In genomic region chr1:234845097-234845660, GRCh38 we compare ENCODE assay signal across 10 cellular contexts.
DNase-seq lines count a peak whose midpoint lies in the region; ATAC-seq lines count a peak whose summit lies in the region.
"Had no signal": no experiment of that assay in that cellular context is flagged by ENCODE, and none has a peak within 500 bp of the region (broad histone marks: within the 10 kb centered on the region; RNA-seq: fewer than 3 reads in every experiment).

No MANE protein-coding gene starts in this region.

- H3K9me3 ChIP-seq in KOPT-K1 (ENCODE audit: insufficient read depth, low read length, poor library complexity, severe bottlenecking): no peaks in the 10 kb centered on the region
- H3K9me3 ChIP-seq in trophoblast cell (ENCODE audit: insufficient read depth, low read depth, low read length): peaks cover under 1% of the 10 kb centered on the region
- H3K9me3 ChIP-seq: prostate gland had no signal

- H3K9ac ChIP-seq in trophoblast cell (ENCODE audit: low read length): no peak overlapping the region

- no peak overlapping the region for H3K4me2 ChIP-seq in trophoblast cell (ENCODE audit: low read length)

- H3K27ac ChIP-seq in KOPT-K1 (ENCODE audit: low read depth, low read length, poor library complexity, severe bottlenecking): peak overlapping the region; percentile 70
- H3K27ac ChIP-seq in trophoblast cell (ENCODE audit: low read depth, low read length): no peak overlapping the region
- H3K27ac ChIP-seq: prostate gland had no signal

- no peak overlapping the region for H4K12ac ChIP-seq in trophoblast cell (ENCODE audit: low read depth, low read length)

- intact Hi-C loops in left colon (cut with DNase I, micrococcal nuclease): no loop called here

- ATAC-seq in HG03342 (IDR thresholded peaks at IDR 0.05; ENCODE audit: unreplicated experiment): no peak
- ATAC-seq in left colon: no peak

- H3K27me3 ChIP-seq in trophoblast cell (ENCODE audit: insufficient read depth, low read length): no peaks in the 10 kb centered on the region

- DNase-seq in activated CD4-positive, alpha-beta T cell treated with anti-CD3 and anti-CD28 coated beads, Interleukin-2, amount 50 U/mL, for 48 hours: peak; percentile 35 to 59
- peak; percentile 87 for DNase-seq in central memory CD4-positive, alpha-beta T cell
- DNase-seq in stimulated activated CD8-positive, alpha-beta memory T cell treated with anti-CD3 and anti-CD28 coated beads, Interleukin-12 subunit alpha, Interleukin-12 subunit beta, amount 100 ng/mL, for 1 hour (ENCODE audit: low read depth): peak; percentile 9
- no peak for DNase-seq in inferior parietal cortex (ENCODE audit: extremely low spot score)
- DNase-seq in trophoblast cell: no peak
- DNase-seq in left colon: no peak
- DNase-seq: NCI-H1694 treated with DMSO at 0.1 percent for 48 hours had no signal

- no CpG with 5 or more reads among the region's 5 CpGs for WGBS in trophoblast cell (ENCODE audit: extremely low coverage, insufficient coverage, insufficient read length)

- H3K36me3 ChIP-seq in KOPT-K1 (ENCODE audit: insufficient read depth, low read length) (no peaks in the 10 kb centered on the region), trophoblast cell (ENCODE audit: control insufficient read depth in 1 of 2, insufficient read depth in 2 of 2, low read length in 2 of 2) (no peaks in the 10 kb centered on the region)
- H3K36me3 ChIP-seq: prostate gland had no signal

- H3K4me3 ChIP-seq in trophoblast cell (ENCODE audit: low read depth, low read length): no peak overlapping the region
- H3K4me3 ChIP-seq: prostate gland had no signal

- no peak overlapping the region for H4K91ac ChIP-seq in trophoblast cell (ENCODE audit: low read depth, low read length)

- no peak overlapping the region for H2BK12ac ChIP-seq in trophoblast cell (ENCODE audit: low read length)

- no peaks in the 10 kb centered on the region for H3K79me2 ChIP-seq in trophoblast cell (ENCODE audit: control insufficient read depth, insufficient read depth, low read length, poor library complexity)

- H3K14ac ChIP-seq in trophoblast cell (ENCODE audit: low read length): no peak overlapping the region

- no peak overlapping the region for H3K4ac ChIP-seq in trophoblast cell (ENCODE audit: low read depth, low read length)

- H2AK5ac ChIP-seq in trophoblast cell (ENCODE audit: low read length): no peak overlapping the region

- H3K79me1 ChIP-seq in trophoblast cell (ENCODE audit: low read length): no peaks in the 10 kb centered on the region

- no peak overlapping the region for H2BK5ac ChIP-seq in trophoblast cell (ENCODE audit: low read depth, low read length, poor library complexity)

- no peak overlapping the region for H2AFZ ChIP-seq in trophoblast cell (ENCODE audit: insufficient read depth, low read length, poor library complexity)

- H3K18ac ChIP-seq in trophoblast cell (ENCODE audit: low read length): no peak overlapping the region

- H2BK120ac ChIP-seq in trophoblast cell (ENCODE audit: insufficient read depth, low read length, poor library complexity): no peak overlapping the region

- H4K8ac ChIP-seq in trophoblast cell (ENCODE audit: low read depth, low read length): no peak overlapping the region

- no peak overlapping the region for H3K23ac ChIP-seq in trophoblast cell (ENCODE audit: low read length)

- H3K4me1 ChIP-seq in trophoblast cell (ENCODE audit: control insufficient read depth in 1 of 2, insufficient read depth in 2 of 2, low read length in 2 of 2): no peaks in the 10 kb centered on the region
- H3K4me1 ChIP-seq: prostate gland had no signal

Comparison
In these comparisons a context has a peak if more than half of its experiments do, and no peak if none do; other contexts are left out.
1. DNase-seq: peak in activated CD4-positive, alpha-beta T cell treated with anti-CD3 and anti-CD28 coated beads, Interleukin-2, amount 50 U/mL, for 48 hours (2 of 2), central memory CD4-positive, alpha-beta T cell (single experiment) and stimulated activated CD8-positive, alpha-beta memory T cell treated with anti-CD3 and anti-CD28 coated beads, Interleukin-12 subunit alpha, Interleukin-12 subunit beta, amount 100 ng/mL, for 1 hour (single experiment); none in inferior parietal cortex (single experiment), trophoblast cell (0 of 2) and left colon (0 of 2).